ENCODE assay signal across 11 cellular contexts in genomic region chr12:6166808-6167207, GRCh38. TPM values are rescaled to one million over a fixed set of nuclear protein-coding genes. Genes with fewer than 3 reads are reported as not detected.
DNase-seq lines count a peak whose midpoint lies in the region; ATAC-seq and TF ChIP-seq lines count a peak whose summit lies in the region.
"Had no signal": no experiment of that assay in that cellular context is flagged by ENCODE, and none has a peak within 500 bp of the region (broad histone marks: within the 10 kb centered on the region; RNA-seq: fewer than 3 reads in every experiment).

No MANE protein-coding gene starts in this region.

- no peaks in the 10 kb centered on the region for H3K27me3 Mint-ChIP-seq in activated naive CD4-positive, alpha-beta T cell treated with anti-CD3 and anti-CD28 coated beads, Interleukin-2, amount 50 U/mL, for 24 hours
- no peaks in the 10 kb centered on the region for H3K27me3 Mint-ChIP-seq in activated naive CD4-positive, alpha-beta T cell treated with anti-CD3 and anti-CD28 coated beads for 36 hours (ENCODE audit: low read depth)

- no peak for TF ChIP-seq POLR2A in adrenal gland (IDR thresholded peaks at IDR 0.05)

- no peaks in the 10 kb centered on the region for H3K9me3 Mint-ChIP-seq in activated naive CD4-positive, alpha-beta T cell treated with anti-CD3 and anti-CD28 coated beads, Interleukin-2, amount 50 U/mL, for 24 hours
- H3K9me3 Mint-ChIP-seq in activated naive CD4-positive, alpha-beta T cell treated with anti-CD3 and anti-CD28 coated beads for 36 hours = no peaks in the 10 kb centered on the region

- CTCF ChIA-PET in activated naive CD4-positive, alpha-beta T cell treated with anti-CD3 and anti-CD28 coated beads for 36 hours (lab: Charles Lee) = interaction anchor here (0.6 to 2.3 kb wide), 3 partner anchors 26 to 975 kb away, joined by 3 to 8 read pairs (median 4); no protein-coding TSS in a partner anchor

- H3K27ac Mint-ChIP-seq in activated naive CD4-positive, alpha-beta T cell treated with anti-CD3 and anti-CD28 coated beads, Interleukin-2, amount 50 U/mL, for 24 hours = peak overlapping the region; percentile 91
- H3K27ac Mint-ChIP-seq in activated naive CD4-positive, alpha-beta T cell treated with anti-CD3 and anti-CD28 coated beads for 36 hours = no peak overlapping the region

- H3K23ac ChIP-seq in mesenchymal stem cell (ENCODE audit: low read length in 2 of 2) = no peak overlapping the region

- H2AFZ ChIP-seq in mesenchymal stem cell (ENCODE audit: low read depth, low read length) = no peak overlapping the region

- H3K4me3 Mint-ChIP-seq in activated naive CD4-positive, alpha-beta T cell treated with anti-CD3 and anti-CD28 coated beads, Interleukin-2, amount 50 U/mL, for 24 hours = no peak overlapping the region
- H3K4me3 Mint-ChIP-seq in activated naive CD4-positive, alpha-beta T cell treated with anti-CD3 and anti-CD28 coated beads for 36 hours = no peak overlapping the region

- no peaks in the 10 kb centered on the region for H3K36me3 Mint-ChIP-seq in activated naive CD4-positive, alpha-beta T cell treated with anti-CD3 and anti-CD28 coated beads, Interleukin-2, amount 50 U/mL, for 24 hours
- H3K36me3 Mint-ChIP-seq in activated naive CD4-positive, alpha-beta T cell treated with anti-CD3 and anti-CD28 coated beads for 36 hours (ENCODE audit: low read depth) = no peaks in the 10 kb centered on the region

- no peak for ATAC-seq in HG03045 (IDR thresholded peaks at IDR 0.05; ENCODE audit: unreplicated experiment)
- ATAC-seq in GM18519 (IDR thresholded peaks at IDR 0.05; ENCODE audit: low FRiP score, unreplicated experiment) = no peak

- H3K9ac ChIP-seq in mesenchymal stem cell (ENCODE audit: low read length) = peak overlapping the region; percentile 87

- H3K4ac ChIP-seq in mesenchymal stem cell (ENCODE audit: low read depth in 1 of 2, low read length in 2 of 2) = peak overlapping the region; percentile 79 to 92

- intact Hi-C loops in activated naive CD4-positive, alpha-beta T cell treated with anti-CD3 and anti-CD28 coated beads for 36 hours (cut with micrococcal nuclease) = loop anchor here (1.0 kb wide), 1 partner anchor 26 kb away; no protein-coding TSS in a partner anchor
- intact Hi-C loops in adrenal gland (cut with DNase I) (no loop called here), tibial artery (cut with DNase I; ENCODE audit: low total_unique reads) (no loop called here)

- peak overlapping the region; percentile 97 for H2BK120ac ChIP-seq in mesenchymal stem cell (ENCODE audit: low read depth, low read length)

- H2BK15ac ChIP-seq in mesenchymal stem cell (ENCODE audit: low read depth, poor library complexity, severe bottlenecking) = peak overlapping the region; percentile 82

- DNase-seq in activated naive CD4-positive, alpha-beta T cell treated with anti-CD3 and anti-CD28 coated beads for 36 hours = no peak
- DNase-seq in adrenal gland = peak in 2 of 7 donors; percentile 16 to 28
- DNase-seq in mesenchymal stem cell = no peak
- no peak for DNase-seq in tibial artery
- DNase-seq in NCI-H1436 (lab: John Stamatoyannopoulos, UW) = no peak
- DNase-seq: activated CD4-positive, alpha-beta T cell treated with anti-CD3 and anti-CD28 coated beads for 4 hours; mesendoderm; NCI-H1930 had no signal

- peak overlapping the region in 1 of 2 experiments; percentile 22 for H3K14ac ChIP-seq in mesenchymal stem cell (ENCODE audit: low read length in 2 of 2)

- peaks cover 44% of the 10 kb centered on the region for H3K4me1 Mint-ChIP-seq in activated naive CD4-positive, alpha-beta T cell treated with anti-CD3 and anti-CD28 coated beads, Interleukin-2, amount 50 U/mL, for 24 hours
- peaks cover 30% of the 10 kb centered on the region for H3K4me1 Mint-ChIP-seq in activated naive CD4-positive, alpha-beta T cell treated with anti-CD3 and anti-CD28 coated beads for 36 hours (ENCODE audit: low read depth)

- H3K27ac ChIP-seq in adrenal gland (peak overlapping the region; percentile 89 to 98 (median 98)), mesenchymal stem cell (ENCODE audit: low read length, poor library complexity, severe bottlenecking) (peak overlapping the region; percentile 77), tibial artery (peak overlapping the region; percentile 78 to 83)

- H4K91ac ChIP-seq in mesenchymal stem cell (ENCODE audit: low read length) = peak overlapping the region; percentile 94

- peak overlapping the region; percentile 10 for H2BK5ac ChIP-seq in mesenchymal stem cell (ENCODE audit: low read depth, low read length, poor library complexity, severe bottlenecking)

- H3K36me3 ChIP-seq in adrenal gland (replicated peaks in 1 of 2) = no peaks in the 10 kb centered on the region
- no peaks in the 10 kb centered on the region for H3K36me3 ChIP-seq in mesenchymal stem cell (ENCODE audit: control insufficient read depth in 1 of 2, insufficient read depth in 2 of 2, low read depth in 1 of 2, low read length in 2 of 2)
- no peaks in the 10 kb centered on the region for H3K36me3 ChIP-seq in tibial artery

- H3K9me3 ChIP-seq in adrenal gland (replicated peaks in 1 of 3) = no peaks in the 10 kb centered on the region
- H3K9me3 ChIP-seq in mesenchymal stem cell (ENCODE audit: control insufficient read depth, low read length) = no peaks in the 10 kb centered on the region
- H3K9me3 ChIP-seq in tibial artery = no peaks in the 10 kb centered on the region

- H3K4me2 ChIP-seq in mesenchymal stem cell (ENCODE audit: low read length, poor library complexity, severe bottlenecking) = no peak overlapping the region

- TF ChIP-seq CTCF in adrenal gland (IDR thresholded peaks at IDR 0.05) (no peak), tibial artery (IDR thresholded peaks at IDR 0.05) (no peak)

- H2AK5ac ChIP-seq in mesenchymal stem cell (ENCODE audit: low read length, severe bottlenecking) = peak overlapping the region; percentile 16

- 76 to 83% (median 80%) methylated on average over 4 to 6 of the region's 6 CpGs for WGBS in adrenal gland, 4 donors
- WGBS in mesenchymal stem cell = 83% methylated on average over 6 of the region's 6 CpGs

- H3K18ac ChIP-seq in mesenchymal stem cell (ENCODE audit: low read depth in 1 of 2, low read length in 2 of 2) = peak overlapping the region; percentile 55 to 90

- H3K4me3 ChIP-seq in adrenal gland (no peak overlapping the region), mesenchymal stem cell (ENCODE audit: insufficient read depth in 1 of 2, low read depth in 1 of 2, low read length in 2 of 2) (no peak overlapping the region), tibial artery (no peak overlapping the region)

- peaks cover 18 to 23% of the 10 kb centered on the region in 2 donors for H3K4me1 ChIP-seq in adrenal gland (replicated peaks in 1 of 2)
- H3K4me1 ChIP-seq in mesenchymal stem cell (ENCODE audit: control insufficient read depth, insufficient read depth, low read depth, low read length) = peaks cover 13% of the 10 kb centered on the region
- peaks cover 0 to 38% (median 18%) of the 10 kb centered on the region in 4 donors for H3K4me1 ChIP-seq in tibial artery

- peak overlapping the region; percentile 83 to 93 for H2BK12ac ChIP-seq in mesenchymal stem cell (ENCODE audit: low read length in 2 of 2)

- H3K79me1 ChIP-seq in mesenchymal stem cell (replicated peaks; ENCODE audit: low read length, poor library complexity, severe bottlenecking) = no peaks in the 10 kb centered on the region

- H4K8ac ChIP-seq in mesenchymal stem cell (ENCODE audit: low read length) = peak overlapping the region; percentile 99

- no peaks in the 10 kb centered on the region for H3K27me3 ChIP-seq in adrenal gland
- H3K27me3 ChIP-seq in mesenchymal stem cell (ENCODE audit: control insufficient read depth in 1 of 2, insufficient read depth in 1 of 2, low read length in 2 of 2) = no peaks in the 10 kb centered on the region
- H3K27me3 ChIP-seq in tibial artery = no peaks in the 10 kb centered on the region

RNA-seq across cellular contexts. Expression of gene CD9, which starts 33.4 kb away (rescaled TPM):
- total RNA-seq in activated naive CD4-positive, alpha-beta T cell treated with anti-CD3 and anti-CD28 coated beads for 36 hours = 1 to 10 TPM; 3.1 to 3.3 TPM
- 100 to 1,000 TPM; 165 to 461 (median 322) TPM for total RNA-seq in adrenal gland
- 100 to 1,000 TPM in 2 of 3 donors, 10 to 100 TPM in 1; 66.3 to 244 (median 139) TPM for polyA plus RNA-seq in adrenal gland
- polyA plus RNA-seq in mesenchymal stem cell (2013, experiment 1 of 2) = 253 TPM
- polyA plus RNA-seq in mesenchymal stem cell (2013, experiment 2 of 2) = 270 TPM

RNA-seq across cellular contexts. Expression of gene VWF, which starts 42.3 kb away (rescaled TPM):
- total RNA-seq in activated naive CD4-positive, alpha-beta T cell treated with anti-CD3 and anti-CD28 coated beads for 36 hours = not detected
- 10 to 100 TPM; 19.9 to 60.1 (median 46.3) TPM for total RNA-seq in adrenal gland
- polyA plus RNA-seq in adrenal gland = 10 to 100 TPM in 2 of 3 donors, 1 to 10 TPM in 1; 7.8 to 38.4 (median 10.5) TPM
- 0.07 TPM for polyA plus RNA-seq in mesenchymal stem cell (2013, experiment 1 of 2)
- 0.12 TPM for polyA plus RNA-seq in mesenchymal stem cell (2013, experiment 2 of 2)

Comparison
In these comparisons a context has a peak if more than half of its experiments do, and no peak if none do; other contexts are left out.
1. RNA of gene CD9, which starts 33.4 kb away (total RNA-seq): 165 to 461 TPM in adrenal gland; 3.1 to 3.3 TPM in activated naive CD4-positive, alpha-beta T cell treated with anti-CD3 and anti-CD28 coated beads for 36 hours; every median in the first group is over 10 times any median in the second.
2. RNA of gene VWF, which starts 42.3 kb away (total RNA-seq): 19.9 to 60.1 TPM in adrenal gland; not detected in activated naive CD4-positive, alpha-beta T cell treated with anti-CD3 and anti-CD28 coated beads for 36 hours; every median in the first group is over 10 times any median in the second.
3. Peak in every context shown above with its lines, with median percentiles within 50 percentile points of each other: H3K27ac ChIP-seq.